In genomic region chr17:40103742-40104095, GRCh38 we compare ENCODE assay signal across 11 cellular contexts. TPM values are rescaled to one million over a fixed set of nuclear protein-coding genes. Genes with fewer than 3 reads are reported as not detected.
DNase-seq lines count a peak whose midpoint lies in the region; ATAC-seq and TF ChIP-seq lines count a peak whose summit lies in the region.
"Had no signal": no experiment of that assay in that cellular context is flagged by ENCODE, and none has a peak within 500 bp of the region (broad histone marks: within the 10 kb centered on the region; RNA-seq: fewer than 3 reads in every experiment).

No MANE protein-coding gene starts in this region.

- no peaks in the 10 kb centered on the region for H3K27me3 Mint-ChIP-seq in activated T-cell treated with anti-CD3 and anti-CD28 coated beads, Interleukin-2, amount 50 U/mL, for 72 hours (ENCODE audit: low read depth)
- H3K27me3 Mint-ChIP-seq in activated naive CD8-positive, alpha-beta T cell treated with anti-CD3 and anti-CD28 coated beads, Interleukin-2, amount 50 U/mL, for 24 hours: no peaks in the 10 kb centered on the region

- 66 to 77% methylated on average over 3 of the region's 3 CpGs for whole genome bisulfite sequencing in thyroid gland, 2 donors

- H3K36me3 ChIP-seq in mucosa of stomach (ENCODE audit: control insufficient read depth, insufficient read depth, low read length): no peaks in the 10 kb centered on the region
- no peaks in the 10 kb centered on the region for H3K36me3 ChIP-seq in thyroid gland
- no peaks in the 10 kb centered on the region for H3K36me3 ChIP-seq in WERI-Rb-1

- H3K27me3 ChIP-seq in mucosa of stomach (ENCODE audit: control insufficient read depth, insufficient read depth, low read length) (no peaks in the 10 kb centered on the region), thyroid gland (no peaks in the 10 kb centered on the region), WERI-Rb-1 (ENCODE audit: insufficient read depth, low read depth, severe bottlenecking) (no peaks in the 10 kb centered on the region)

- no peak for ATAC-seq in activated T-cell treated with anti-CD3 and anti-CD28 coated beads, Interleukin-2, amount 50 U/mL, for 72 hours (replicated peaks in 1 of 2)
- no peak for ATAC-seq in activated naive CD8-positive, alpha-beta T cell treated with anti-CD3 and anti-CD28 coated beads, Interleukin-2, amount 50 U/mL, for 24 hours

- no peaks in the 10 kb centered on the region for H3K36me3 Mint-ChIP-seq in activated T-cell treated with anti-CD3 and anti-CD28 coated beads, Interleukin-2, amount 50 U/mL, for 72 hours (ENCODE audit: insufficient read depth in 2 of 2)
- peaks cover under 1% of the 10 kb centered on the region for H3K36me3 Mint-ChIP-seq in activated naive CD8-positive, alpha-beta T cell treated with anti-CD3 and anti-CD28 coated beads, Interleukin-2, amount 50 U/mL, for 24 hours (ENCODE audit: low read depth)

- H3K9me3 ChIP-seq in mucosa of stomach (ENCODE audit: control insufficient read depth, low read length): no peaks in the 10 kb centered on the region
- no peaks in the 10 kb centered on the region for H3K9me3 ChIP-seq in thyroid gland
- H3K9me3 ChIP-seq in WERI-Rb-1 (ENCODE audit: severe bottlenecking): no peaks in the 10 kb centered on the region

- H3K4me1 ChIP-seq in mucosa of stomach (ENCODE audit: control insufficient read depth, insufficient read depth, low read length): peaks cover 74% of the 10 kb centered on the region
- peaks cover 36 to 75% of the 10 kb centered on the region in 2 donors for H3K4me1 ChIP-seq in thyroid gland

- TF ChIP-seq POLR2A in thyroid gland (IDR thresholded peaks at IDR 0.05): no peak

- intact Hi-C loops in thyroid gland (cut with DNase I): no loop called here

- peak overlapping the region; percentile 17 to 71 (median 49) for H3K27ac ChIP-seq in thyroid gland
- no peak overlapping the region for H3K27ac ChIP-seq in WERI-Rb-1
- H3K27ac ChIP-seq: HL-60 had no signal

- H3K9ac ChIP-seq in mucosa of stomach (ENCODE audit: low read length): peak overlapping the region; percentile 46

- H3K4me3 ChIP-seq in mucosa of stomach (ENCODE audit: low read length) (no peak overlapping the region), thyroid gland (replicated peaks in 1 of 3) (no peak overlapping the region), WERI-Rb-1 (ENCODE audit: low read depth, low read length) (no peak overlapping the region)

- peak overlapping the region; percentile 27 to 61 for H3K4me3 Mint-ChIP-seq in activated T-cell treated with anti-CD3 and anti-CD28 coated beads, Interleukin-2, amount 50 U/mL, for 72 hours
- H3K4me3 Mint-ChIP-seq in activated naive CD8-positive, alpha-beta T cell treated with anti-CD3 and anti-CD28 coated beads, Interleukin-2, amount 50 U/mL, for 24 hours: no peak overlapping the region

- TF ChIP-seq CTCF in thyroid gland (IDR thresholded peaks at IDR 0.05): no peak
- no peak for TF ChIP-seq CTCF in WERI-Rb-1 (IDR thresholded peaks at IDR 0.05; ENCODE audit: low read depth, low read length)

- H3K27ac Mint-ChIP-seq in activated T-cell treated with anti-CD3 and anti-CD28 coated beads, Interleukin-2, amount 50 U/mL, for 72 hours: peak overlapping the region; percentile 30
- peak overlapping the region; percentile 9 for H3K27ac Mint-ChIP-seq in activated naive CD8-positive, alpha-beta T cell treated with anti-CD3 and anti-CD28 coated beads, Interleukin-2, amount 50 U/mL, for 24 hours

- H3K9me3 Mint-ChIP-seq in activated T-cell treated with anti-CD3 and anti-CD28 coated beads, Interleukin-2, amount 50 U/mL, for 72 hours: no peaks in the 10 kb centered on the region
- H3K9me3 Mint-ChIP-seq in activated naive CD8-positive, alpha-beta T cell treated with anti-CD3 and anti-CD28 coated beads, Interleukin-2, amount 50 U/mL, for 24 hours: no peaks in the 10 kb centered on the region

- H3K4me1 Mint-ChIP-seq in activated T-cell treated with anti-CD3 and anti-CD28 coated beads, Interleukin-2, amount 50 U/mL, for 72 hours (ENCODE audit: low read depth): peaks cover 94% of the 10 kb centered on the region
- H3K4me1 Mint-ChIP-seq in activated naive CD8-positive, alpha-beta T cell treated with anti-CD3 and anti-CD28 coated beads, Interleukin-2, amount 50 U/mL, for 24 hours: peaks cover 92% of the 10 kb centered on the region

- peak in 1 of 2 donors; percentile 14 for DNase-seq in activated T-cell treated with anti-CD3 and anti-CD28 coated beads, Interleukin-2, amount 50 U/mL, for 72 hours
- no peak for DNase-seq in activated T-cell treated with anti-CD3 and anti-CD28 coated beads, Interleukin-2, amount 50 U/mL, for 1 hour
- DNase-seq in activated naive CD8-positive, alpha-beta T cell treated with anti-CD3 and anti-CD28 coated beads, Interleukin-2, amount 50 U/mL, for 24 hours: no peak
- DNase-seq in thyroid gland (no peak), retina (no peak), NOMO-1 treated with DMSO at 0.1 percent for 48 hours (lab: John Stamatoyannopoulos, UW; ENCODE audit: unreplicated experiment) (no peak), WERI-Rb-1 (no peak)
- DNase-seq: NCI-H1417; stimulated activated CD4-positive, alpha-beta T cell treated with anti-CD3 and anti-CD28 coated beads, Interleukin-15, amount 100 ng/mL, for 24 hours had no signal

RNA-seq across cellular contexts. Expression of gene NR1D1, which starts 3.3 kb away (rescaled TPM):
- 1 to 10 TPM; 4.5 to 6.3 TPM for total RNA-seq in activated T-cell treated with anti-CD3 and anti-CD28 coated beads, Interleukin-2, amount 50 U/mL, for 72 hours
- total RNA-seq in thyroid gland: 1 to 10 TPM; 3.4 to 9.9 (median 5.1) TPM

RNA-seq across cellular contexts. Expression of gene MSL1, which starts 18.1 kb away (rescaled TPM):
- total RNA-seq in activated T-cell treated with anti-CD3 and anti-CD28 coated beads, Interleukin-2, amount 50 U/mL, for 72 hours: 100 to 1,000 TPM; 115 to 121 TPM
- 100 to 1,000 TPM in 1 of 4 donors, 10 to 100 TPM in 3; 69.9 to 101 (median 80.4) TPM for total RNA-seq in thyroid gland

RNA-seq across cellular contexts. Expression of gene CASC3, which starts 36.6 kb away (rescaled TPM):
- total RNA-seq in activated T-cell treated with anti-CD3 and anti-CD28 coated beads, Interleukin-2, amount 50 U/mL, for 72 hours: 100 to 1,000 TPM; 106 to 144 TPM
- 100 to 1,000 TPM in 1 of 4 donors, 10 to 100 TPM in 3; 88.2 to 103 (median 95.5) TPM for total RNA-seq in thyroid gland

RNA-seq across cellular contexts. Expression of gene THRA, which starts 41.0 kb away (rescaled TPM):
- total RNA-seq in activated T-cell treated with anti-CD3 and anti-CD28 coated beads, Interleukin-2, amount 50 U/mL, for 72 hours: 10 to 100 TPM; 12.2 to 14.7 TPM
- total RNA-seq in thyroid gland: 10 to 100 TPM; 34.0 to 52.9 (median 44.8) TPM

RNA-seq across cellular contexts. Expression of gene MED24, which starts 49.5 kb away (rescaled TPM):
- total RNA-seq in activated T-cell treated with anti-CD3 and anti-CD28 coated beads, Interleukin-2, amount 50 U/mL, for 72 hours: 10 to 100 TPM; 82.6 to 97.0 TPM
- 10 to 100 TPM; 37.1 to 68.4 (median 56.6) TPM for total RNA-seq in thyroid gland
